In genomic region chr9:21836437-21837161, GRCh38 we compare ENCODE assay signal across 12 cellular contexts. TPM values are rescaled to one million over a fixed set of nuclear protein-coding genes. Genes with fewer than 3 reads are reported as not detected.
A peak's percentile ranks its signal among the peaks of the same experiment; 100 is the strongest.
DNase-seq lines count a peak whose midpoint lies in the region; ATAC-seq and TF ChIP-seq lines count a peak whose summit lies in the region.
"Had no signal": no experiment of that assay in that cellular context is flagged by ENCODE, and none has a peak within 500 bp of the region (broad histone marks: within the 10 kb centered on the region; RNA-seq: fewer than 3 reads in every experiment).

No MANE protein-coding gene starts in this region.

- no peaks in the 10 kb centered on the region for H3K27me3 Mint-ChIP-seq in activated CD4-positive, alpha-beta memory T cell treated with anti-CD3 and anti-CD28 coated beads for 36 hours
- no peaks in the 10 kb centered on the region for H3K27me3 Mint-ChIP-seq in activated CD4-positive, alpha-beta memory T cell treated with anti-CD3 and anti-CD28 coated beads, Interleukin-2, amount 10 ng/mL, durations not matched to agents 7 days and 5 days

- peaks cover 29% of the 10 kb centered on the region for H3K4me1 ChIP-seq in PC-9 (replicated peaks; ENCODE audit: insufficient read depth)
- H3K4me1 ChIP-seq in esophagus squamous epithelium = peaks cover 25 to 64% (median 33%) of the 10 kb centered on the region in 3 donors
- H3K4me1 ChIP-seq in skeletal muscle satellite cell (ENCODE audit: control insufficient read depth, insufficient read depth, low read length) = peaks cover 40% of the 10 kb centered on the region

- H3K9ac ChIP-seq in skeletal muscle satellite cell (ENCODE audit: low read depth, low read length) = peak overlapping the region; percentile 50

- H3K36me3 ChIP-seq in PC-9 (ENCODE audit: low read depth) = peaks cover 66% of the 10 kb centered on the region
- H3K36me3 ChIP-seq in esophagus squamous epithelium = peaks cover 10 to 65% (median 14%) of the 10 kb centered on the region in 3 donors
- H3K36me3 ChIP-seq in skeletal muscle satellite cell (ENCODE audit: insufficient read depth, low read length) = peaks cover 74% of the 10 kb centered on the region

- no peaks in the 10 kb centered on the region for H3K27me3 ChIP-seq in PC-9 (ENCODE audit: insufficient read depth, low read depth)
- H3K27me3 ChIP-seq in esophagus squamous epithelium = no peaks in the 10 kb centered on the region
- H3K27me3 ChIP-seq in skeletal muscle satellite cell (ENCODE audit: control insufficient read depth, insufficient read depth, low read length) = no peaks in the 10 kb centered on the region
- H3K27me3 ChIP-seq: right atrium auricular region had no signal

- peaks cover 81% of the 10 kb centered on the region for H3K36me3 Mint-ChIP-seq in activated CD4-positive, alpha-beta memory T cell treated with anti-CD3 and anti-CD28 coated beads for 36 hours
- H3K36me3 Mint-ChIP-seq in activated CD4-positive, alpha-beta memory T cell treated with anti-CD3 and anti-CD28 coated beads, Interleukin-2, amount 10 ng/mL, durations not matched to agents 7 days and 5 days (ENCODE audit: low read depth) = peaks cover 86% of the 10 kb centered on the region

- CTCF ChIA-PET in activated CD4-positive, alpha-beta memory T cell treated with anti-CD3 and anti-CD28 coated beads for 36 hours (lab: Charles Lee) = interaction anchor here (1.2 to 1.4 kb wide), 2 partner anchors 172 to 408 kb away, joined by 3 read pairs; no protein-coding TSS in a partner anchor
- CTCF ChIA-PET in activated CD4-positive, alpha-beta memory T cell treated with anti-CD3 and anti-CD28 coated beads, Interleukin-2, amount 10 ng/mL, durations not matched to agents 7 days and 5 days (lab: Charles Lee) = interaction anchor here (1.5 kb wide), 2 partner anchors 23 to 172 kb away, joined by 6 read pairs; partner anchors contain the start of gene CDKN2B
- CTCF ChIA-PET in PC-9 (lab: Charles Lee) = interaction anchor here (0.6 kb wide), 2 partner anchors 24 to 401 kb away, joined by 4 to 5 read pairs; no protein-coding TSS in a partner anchor

- peak overlapping the region; percentile 75 for H3K27ac ChIP-seq in PC-9
- peak overlapping the region; percentile 66 to 87 (median 80) for H3K27ac ChIP-seq in esophagus squamous epithelium
- H3K27ac ChIP-seq: C4-2B, thoracic aorta had no signal

- H3K9me3 Mint-ChIP-seq in activated CD4-positive, alpha-beta memory T cell treated with anti-CD3 and anti-CD28 coated beads for 36 hours = peaks cover 2% of the 10 kb centered on the region
- peaks cover 8% of the 10 kb centered on the region for H3K9me3 Mint-ChIP-seq in activated CD4-positive, alpha-beta memory T cell treated with anti-CD3 and anti-CD28 coated beads, Interleukin-2, amount 10 ng/mL, durations not matched to agents 7 days and 5 days

- H3K4me1 Mint-ChIP-seq in activated CD4-positive, alpha-beta memory T cell treated with anti-CD3 and anti-CD28 coated beads for 36 hours (ENCODE audit: low read depth) = peaks cover 41% of the 10 kb centered on the region
- peaks cover 22% of the 10 kb centered on the region for H3K4me1 Mint-ChIP-seq in activated CD4-positive, alpha-beta memory T cell treated with anti-CD3 and anti-CD28 coated beads, Interleukin-2, amount 10 ng/mL, durations not matched to agents 7 days and 5 days

- H3K79me2 ChIP-seq in PC-9 (ENCODE audit: low read depth) = peaks cover 27% of the 10 kb centered on the region

- H4K20me1 ChIP-seq in PC-9 (ENCODE audit: insufficient read depth) = no peaks in the 10 kb centered on the region

- H3K9me3 ChIP-seq in PC-9 (ENCODE audit: insufficient read depth, low read depth) = peaks cover 14% of the 10 kb centered on the region
- no peaks in the 10 kb centered on the region for H3K9me3 ChIP-seq in esophagus squamous epithelium
- no peaks in the 10 kb centered on the region for H3K9me3 ChIP-seq in skeletal muscle satellite cell (replicated peaks; ENCODE audit: low read length)
- H3K9me3 ChIP-seq: right atrium auricular region, thoracic aorta had no signal

- POLR2A ChIA-PET in activated CD4-positive, alpha-beta memory T cell treated with anti-CD3 and anti-CD28 coated beads for 36 hours (lab: Charles Lee) = no interaction called here
- POLR2A ChIA-PET in activated CD4-positive, alpha-beta memory T cell treated with anti-CD3 and anti-CD28 coated beads, Interleukin-2, amount 10 ng/mL, durations not matched to agents 7 days and 5 days (lab: Charles Lee) = interaction anchor here (0.6 kb wide), 1 partner anchor 101 kb away, joined by 3 read pairs; no protein-coding TSS in a partner anchor
- POLR2A ChIA-PET in PC-9 (lab: Charles Lee; ENCODE audit: unreplicated experiment) = interaction anchor here (0.6 kb wide), 1 partner anchor 172 kb away, joined by 4 read pairs; no protein-coding TSS in a partner anchor

- H3K9me2 ChIP-seq in PC-9 (ENCODE audit: insufficient read depth) = no peaks in the 10 kb centered on the region

- 18 to 40% methylated on average over 7 of the region's 7 CpGs for WGBS in esophagus squamous epithelium, 2 donors

- no peak for ATAC-seq in GM19463 (IDR thresholded peaks at IDR 0.05; ENCODE audit: unreplicated experiment)

- H3K4me3 Mint-ChIP-seq in activated CD4-positive, alpha-beta memory T cell treated with anti-CD3 and anti-CD28 coated beads for 36 hours = no peak overlapping the region
- H3K4me3 Mint-ChIP-seq in activated CD4-positive, alpha-beta memory T cell treated with anti-CD3 and anti-CD28 coated beads, Interleukin-2, amount 10 ng/mL, durations not matched to agents 7 days and 5 days = no peak overlapping the region

- peak overlapping the region; percentile 50 for H3K4me2 ChIP-seq in PC-9
- H3K4me2 ChIP-seq in skeletal muscle satellite cell (ENCODE audit: low read length) = peak overlapping the region; percentile 54

- no peak overlapping the region for H2AFZ ChIP-seq in PC-9

- no peak for TF ChIP-seq POLR2A in esophagus squamous epithelium (IDR thresholded peaks at IDR 0.05)

- TSS peak; percentile 43 for BruUV-seq in PC-9 (replicated peaks; lab: Mats Ljungman, UMichigan)

- DNase-seq in activated CD4-positive, alpha-beta memory T cell treated with anti-CD3 and anti-CD28 coated beads for 36 hours = peak; percentile 34
- DNase-seq in activated CD4-positive, alpha-beta memory T cell treated with anti-CD3 and anti-CD28 coated beads, Interleukin-2, amount 10 ng/mL, durations not matched to agents 7 days and 5 days = no peak
- peak; percentile 65 to 94 for DNase-seq in PC-9
- no peak for DNase-seq in esophagus squamous epithelium (lab: John Stamatoyannopoulos, UW)
- no peak for DNase-seq in activated CD8-positive, alpha-beta memory T cell treated with anti-CD3 and anti-CD28 coated beads, Interleukin-2, amount 50 U/mL, for 48 hours
- no peak for DNase-seq in iPS-NIHi11 (ENCODE audit: low spot score)
- DNase-seq: NK-92 treated with Interleukin-12 subunit alpha and Interleukin-12 subunit beta, amount 100 ng/mL, for 24 hours had no signal

- H3K27ac Mint-ChIP-seq in activated CD4-positive, alpha-beta memory T cell treated with anti-CD3 and anti-CD28 coated beads for 36 hours = no peak overlapping the region
- H3K27ac Mint-ChIP-seq in activated CD4-positive, alpha-beta memory T cell treated with anti-CD3 and anti-CD28 coated beads, Interleukin-2, amount 10 ng/mL, durations not matched to agents 7 days and 5 days = no peak overlapping the region

- intact Hi-C loops in activated CD4-positive, alpha-beta memory T cell treated with anti-CD3 and anti-CD28 coated beads for 36 hours (cut with micrococcal nuclease) = loop anchor here (10.0 kb wide), 1 partner anchor 1152 kb away; the partner anchor contains the start of gene FOCAD
- intact Hi-C loops in PC-9 (cut with micrococcal nuclease; ENCODE audit: unreplicated experiment) = no loop called here
- intact Hi-C loops in esophagus squamous epithelium (cut with DNase I) = loop anchor here (10.0 kb wide), 1 partner anchor 58 kb away; no protein-coding TSS in a partner anchor

- H3K4me3 ChIP-seq in PC-9 (no peak overlapping the region), esophagus squamous epithelium (no peak overlapping the region), skeletal muscle satellite cell (ENCODE audit: low read length) (peak overlapping the region; percentile 30)
- H3K4me3 ChIP-seq: right atrium auricular region, thoracic aorta had no signal

- peaks cover 43% of the 10 kb centered on the region for H3F3A ChIP-seq in PC-9 (ENCODE audit: insufficient read depth, low read depth)

- TF ChIP-seq CTCF in PC-9 (conservative IDR thresholded peaks at IDR 0.05) (no peak), esophagus squamous epithelium (IDR thresholded peaks at IDR 0.05) (no peak)

RNA-seq across cellular contexts. Expression of gene MTAP, which starts 34.2 kb away (rescaled TPM):
- 10 to 100 TPM; 55.6 to 62.3 TPM for total RNA-seq in activated CD4-positive, alpha-beta memory T cell treated with anti-CD3 and anti-CD28 coated beads for 36 hours
- 10 to 100 TPM; 43.4 to 44.9 TPM for total RNA-seq in activated CD4-positive, alpha-beta memory T cell treated with anti-CD3 and anti-CD28 coated beads, Interleukin-2, amount 10 ng/mL, durations not matched to agents 7 days and 5 days
- total RNA-seq in PC-9 (2021) (44.1 and 46.1 TPM in 2 replicates), esophagus squamous epithelium (10 to 100 TPM; 16.1 to 37.4 (median 27.6) TPM)
- total RNA-seq in skeletal muscle satellite cell (2012; rRNA removed) = 30.8 and 47.9 TPM in 2 replicates

Comparison
In these comparisons a context has a peak if more than half of its experiments do, and no peak if none do; other contexts are left out.
1. DNase-seq: peak in activated CD4-positive, alpha-beta memory T cell treated with anti-CD3 and anti-CD28 coated beads for 36 hours (single experiment) and PC-9 (2 of 2); none in activated CD4-positive, alpha-beta memory T cell treated with anti-CD3 and anti-CD28 coated beads, Interleukin-2, amount 10 ng/mL, durations not matched to agents 7 days and 5 days (single experiment), esophagus squamous epithelium (single experiment), activated CD8-positive, alpha-beta memory T cell treated with anti-CD3 and anti-CD28 coated beads, Interleukin-2, amount 50 U/mL, for 48 hours (single experiment) and iPS-NIHi11 (single experiment).